ENCODE assay signal across 12 cellular contexts in genomic region chr2:69122271-69122670, GRCh38.
DNase-seq lines count a peak whose midpoint lies in the region; ATAC-seq, FAIRE-seq and TF ChIP-seq lines count a peak whose summit lies in the region.
"Had no signal": no experiment of that assay in that cellular context is flagged by ENCODE, and none has a peak within 500 bp of the region (broad histone marks: within the 10 kb centered on the region; RNA-seq: fewer than 3 reads in every experiment).

No MANE protein-coding gene starts in this region.

- no peaks in the 10 kb centered on the region for H3K9me3 Mint-ChIP-seq in MCF 10A (ENCODE audit: unreplicated experiment)
- no peaks in the 10 kb centered on the region for H3K9me3 Mint-ChIP-seq in astrocyte (ENCODE audit: unreplicated experiment)
- H3K9me3 Mint-ChIP-seq: activated CD4-positive, alpha-beta T cell treated with anti-CD3 and anti-CD28 coated beads, Interleukin-2, amount 10 ng/mL, durations not matched to agents 7 days and 5 days had no signal

- H3K4me1 ChIP-seq in breast epithelium (peaks cover 0 to 3% of the 10 kb centered on the region in 2 donors), astrocyte (ENCODE audit: insufficient read depth, low read length) (peaks cover 22% of the 10 kb centered on the region)

- H3K4me3 ChIP-seq in breast epithelium = no peak overlapping the region
- H3K4me3 ChIP-seq in astrocyte (ENCODE audit: insufficient read depth, low read depth, low read length) = no peak overlapping the region

- ATAC-seq in GM21576 (IDR thresholded peaks at IDR 0.05; ENCODE audit: unreplicated experiment) = no peak
- ATAC-seq: T-helper 17 cell had no signal

- H3K9me3 ChIP-seq in breast epithelium = no peaks in the 10 kb centered on the region
- H3K9me3 ChIP-seq in astrocyte (ENCODE audit: insufficient read depth, low read depth, low read length) = no peaks in the 10 kb centered on the region
- H3K9me3 ChIP-seq: neutrophil had no signal

- in situ Hi-C loops in G401 (cut with HindIII; ENCODE audit: low sequenced_read_pairs) = no loop called here

- peak overlapping the region; percentile 53 for H3K4me2 ChIP-seq in astrocyte (ENCODE audit: low read length)

- H3K27me3 ChIP-seq in breast epithelium (no peaks in the 10 kb centered on the region), astrocyte (ENCODE audit: insufficient read depth, low read length) (no peaks in the 10 kb centered on the region)
- H3K27me3 ChIP-seq: neutrophil had no signal

- peak; percentile 69 for FAIRE-seq in astrocyte (lab: Jason Lieb, UNC)

- H3K36me3 Mint-ChIP-seq in MCF 10A (ENCODE audit: insufficient read depth, unreplicated experiment) (peaks cover 4% of the 10 kb centered on the region), astrocyte (ENCODE audit: low read depth, unreplicated experiment) (peaks cover 4% of the 10 kb centered on the region)

- H3K4me1 Mint-ChIP-seq in MCF 10A (ENCODE audit: insufficient read depth, unreplicated experiment) (peaks cover 6% of the 10 kb centered on the region), astrocyte (ENCODE audit: low read depth, unreplicated experiment) (peaks cover 35% of the 10 kb centered on the region)

- H3K9ac ChIP-seq in astrocyte (ENCODE audit: low read length) = no peak overlapping the region

- H3K27ac Mint-ChIP-seq in MCF 10A (ENCODE audit: low read depth, unreplicated experiment) = no peak overlapping the region
- H3K27ac Mint-ChIP-seq in astrocyte (ENCODE audit: unreplicated experiment) = no peak overlapping the region
- H3K27ac Mint-ChIP-seq: activated CD4-positive, alpha-beta T cell treated with anti-CD3 and anti-CD28 coated beads, Interleukin-2, amount 10 ng/mL, durations not matched to agents 7 days and 5 days; T-helper 17 cell had no signal

- intact Hi-C loops in MCF 10A (cut with micrococcal nuclease) = no loop called here
- intact Hi-C loops in breast epithelium (cut with DNase I; ENCODE audit: low total_unique reads) = no loop called here

- H3K79me2 ChIP-seq in astrocyte (ENCODE audit: insufficient read depth, low read length) = no peaks in the 10 kb centered on the region

- H3K36me3 ChIP-seq in breast epithelium = no peaks in the 10 kb centered on the region
- peaks cover 7% of the 10 kb centered on the region for H3K36me3 ChIP-seq in astrocyte (ENCODE audit: insufficient read depth, low read length)
- H3K36me3 ChIP-seq: neutrophil had no signal

- BruUV-seq in MCF 10A (replicated peaks; lab: Mats Ljungman, UMichigan) = no TSS peak

- H3K27me3 Mint-ChIP-seq in MCF 10A (ENCODE audit: insufficient read depth, unreplicated experiment) (no peaks in the 10 kb centered on the region), astrocyte (ENCODE audit: low read depth, unreplicated experiment) (no peaks in the 10 kb centered on the region)

- no peak overlapping the region for H3K27ac ChIP-seq in breast epithelium
- peak overlapping the region; percentile 57 for H3K27ac ChIP-seq in astrocyte (ENCODE audit: low read depth, low read length)
- H3K27ac ChIP-seq: neutrophil had no signal

- POLR2A ChIA-PET in MCF 10A (lab: Yijun Ruan, JAX) = interaction anchor here (0.6 to 1.9 kb wide), 2 partner anchors 17 to 128 kb away, joined by 3 to 4 read pairs; no protein-coding TSS in a partner anchor

- DNase-seq in MCF 10A (ENCODE audit: unreplicated experiment) (peak; percentile 9), breast epithelium (ENCODE audit: low spot score in 2 of 2) (no peak), astrocyte (ENCODE audit: low read depth) (peak; percentile 90), hepatic stellate cell (ENCODE audit: low spot score) (peak; percentile 70), pons (ENCODE audit: low spot score) (no peak), G401 (ENCODE audit: low spot score) (no peak), NCI-H2081 treated with DMSO at 0.1 percent for 48 hours (lab: John Stamatoyannopoulos, UW) (no peak)
- DNase-seq: activated CD4-positive, alpha-beta T cell treated with anti-CD3 and anti-CD28 coated beads, Interleukin-2, amount 10 ng/mL, durations not matched to agents 7 days and 5 days; NCI-H1105 treated with DMSO at 0.1 percent for 48 hours; T-helper 17 cell had no signal

- CTCF ChIA-PET in MCF 10A (lab: Yijun Ruan, JAX) = interaction anchor here (1.0 kb wide), 1 partner anchor 184 kb away, joined by 3 read pairs; no protein-coding TSS in a partner anchor

- TF ChIP-seq CTCF in MCF 10A (IDR thresholded peaks at IDR 0.05; ENCODE audit: unreplicated experiment) = no peak
- no peak for TF ChIP-seq CTCF in breast epithelium (IDR thresholded peaks at IDR 0.05)
- TF ChIP-seq CTCF in astrocyte (IDR thresholded peaks at IDR 0.05; ENCODE audit: insufficient read depth, low read depth, low read length) = no peak

- H4K20me1 ChIP-seq in astrocyte (ENCODE audit: insufficient read depth, low read length) = no peaks in the 10 kb centered on the region

- no peak overlapping the region for H3K4me3 Mint-ChIP-seq in MCF 10A (ENCODE audit: unreplicated experiment)
- H3K4me3 Mint-ChIP-seq in astrocyte (ENCODE audit: unreplicated experiment) = no peak overlapping the region
- H3K4me3 Mint-ChIP-seq: activated CD4-positive, alpha-beta T cell treated with anti-CD3 and anti-CD28 coated beads, Interleukin-2, amount 10 ng/mL, durations not matched to agents 7 days and 5 days; T-helper 17 cell had no signal

- H2AFZ ChIP-seq in astrocyte (ENCODE audit: low read depth, low read length) = no peak overlapping the region

- TF ChIP-seq POLR2A in breast epithelium (IDR thresholded peaks at IDR 0.05) = no peak

Comparison
In these comparisons a context has a peak if more than half of its experiments do, and no peak if none do; other contexts are left out.
1. DNase-seq: peak in MCF 10A (single experiment), astrocyte (single experiment) and hepatic stellate cell (single experiment); none in breast epithelium (0 of 2), pons (single experiment), G401 (single experiment) and NCI-H2081 treated with DMSO at 0.1 percent for 48 hours (single experiment).